1 cellular context compared by ENCODE assay signal in genomic region chr6:3838992-3839867, GRCh38.
A peak's percentile ranks its signal among the peaks of the same experiment; 100 is the strongest.
TF ChIP-seq lines count a peak whose summit lies in the region.

No MANE protein-coding gene starts in this region.

TF ChIP-seq in HepG2, 621 proteins besides CTCF, POLR2A, EP300 and RAD21 (continued from another document):
- TF ChIP-seq MYNN (CRISPR knock-in tag; IDR thresholded peaks at IDR 0.05; ENCODE audit: low read depth) (no peak), BCL3 (CRISPR knock-in tag; IDR thresholded peaks at IDR 0.05) (no peak; the same call in 1 of the 2 replicates), IRX3 (CRISPR knock-in tag; IDR thresholded peaks at IDR 0.05; ENCODE audit: borderline replicate concordance, low read depth) (no peak), ZNF589 (CRISPR knock-in tag; conservative IDR thresholded peaks at IDR 0.05) (no peak), GABPA (IDR thresholded peaks at IDR 0.05; ENCODE audit: low read depth, low read length) (no peak), GABPA (CRISPR knock-in tag; IDR thresholded peaks at IDR 0.05; ENCODE audit: low read depth) (peak; percentile 20; the same call in 1 of the 2 replicates), CREM (IDR thresholded peaks at IDR 0.05) (peak; percentile 55), CREM (CRISPR knock-in tag; IDR thresholded peaks at IDR 0.05) (no peak), ZNF569 (CRISPR knock-in tag; IDR thresholded peaks at IDR 0.05; ENCODE audit: borderline replicate concordance) (no peak), SALL2 (CRISPR knock-in tag; IDR thresholded peaks at IDR 0.05) (no peak), FIP1L1 (IDR thresholded peaks at IDR 0.05; ENCODE audit: borderline replicate concordance, insufficient read depth, low read depth, low read length) (no peak), CEBPZ (IDR thresholded peaks at IDR 0.05; ENCODE audit: low read length) (no peak), ZFAT (CRISPR knock-in tag; conservative IDR thresholded peaks at IDR 0.05) (no peak), HNF4A (CRISPR knock-in tag; IDR thresholded peaks at IDR 0.05) (peak; percentile 80), ZNF407 (CRISPR knock-in tag; IDR thresholded peaks at IDR 0.05; ENCODE audit: not compliant biosample characterization) (no peak), RFX1 (IDR thresholded peaks at IDR 0.05) (peak; percentile 85), ZNF451 (CRISPR knock-in tag; IDR thresholded peaks at IDR 0.05) (peak; percentile 62; the same call in 1 of the 2 replicates), MLX (CRISPR knock-in tag; IDR thresholded peaks at IDR 0.05) (0 out of 2 replicates have a peak, but pooled peaks have one; percentile 49), HMGXB3 (CRISPR knock-in tag; IDR thresholded peaks at IDR 0.05; ENCODE audit: borderline replicate concordance) (no peak), ZNF574 (CRISPR knock-in tag; IDR thresholded peaks at IDR 0.05) (no peak; the same call in 1 of the 2 replicates), HDAC2 (CRISPR knock-in tag; IDR thresholded peaks at IDR 0.05) (peak; percentile 88), POGK (CRISPR knock-in tag; conservative IDR thresholded peaks at IDR 0.05) (no peak), LCORL (IDR thresholded peaks at IDR 0.05) (peak; percentile 95), LCORL (CRISPR knock-in tag; IDR thresholded peaks at IDR 0.05) (peak; percentile 98), FOXJ3 (CRISPR knock-in tag; IDR thresholded peaks at IDR 0.05; ENCODE audit: borderline replicate concordance) (no peak), CHD2 (IDR thresholded peaks at IDR 0.05; ENCODE audit: low read depth, low read length) (peak; percentile 6; the same call in 1 of the 2 replicates), ZNF292 (CRISPR knock-in tag; IDR thresholded peaks at IDR 0.05; ENCODE audit: borderline replicate concordance, low read depth) (peak; percentile 10; the same call in 1 of the 2 replicates), HOXA9 (CRISPR knock-in tag; IDR thresholded peaks at IDR 0.05; ENCODE audit: borderline replicate concordance) (no peak), ZNF556 (CRISPR knock-in tag; IDR thresholded peaks at IDR 0.05; ENCODE audit: borderline replicate concordance) (peak; percentile 75; the same call in 1 of the 2 replicates), BHLHE40 (IDR thresholded peaks at IDR 0.05; ENCODE audit: low read length) (no peak), SNAPC2 (CRISPR knock-in tag; IDR thresholded peaks at IDR 0.05) (no peak; the same call in 1 of the 2 replicates), SRSF1 (optimal IDR thresholded peaks at IDR 0.05; ENCODE audit: low read depth, low read length) (no peak)
